19 cellular contexts compared by ENCODE assay signal in the genomic region with DNA sequence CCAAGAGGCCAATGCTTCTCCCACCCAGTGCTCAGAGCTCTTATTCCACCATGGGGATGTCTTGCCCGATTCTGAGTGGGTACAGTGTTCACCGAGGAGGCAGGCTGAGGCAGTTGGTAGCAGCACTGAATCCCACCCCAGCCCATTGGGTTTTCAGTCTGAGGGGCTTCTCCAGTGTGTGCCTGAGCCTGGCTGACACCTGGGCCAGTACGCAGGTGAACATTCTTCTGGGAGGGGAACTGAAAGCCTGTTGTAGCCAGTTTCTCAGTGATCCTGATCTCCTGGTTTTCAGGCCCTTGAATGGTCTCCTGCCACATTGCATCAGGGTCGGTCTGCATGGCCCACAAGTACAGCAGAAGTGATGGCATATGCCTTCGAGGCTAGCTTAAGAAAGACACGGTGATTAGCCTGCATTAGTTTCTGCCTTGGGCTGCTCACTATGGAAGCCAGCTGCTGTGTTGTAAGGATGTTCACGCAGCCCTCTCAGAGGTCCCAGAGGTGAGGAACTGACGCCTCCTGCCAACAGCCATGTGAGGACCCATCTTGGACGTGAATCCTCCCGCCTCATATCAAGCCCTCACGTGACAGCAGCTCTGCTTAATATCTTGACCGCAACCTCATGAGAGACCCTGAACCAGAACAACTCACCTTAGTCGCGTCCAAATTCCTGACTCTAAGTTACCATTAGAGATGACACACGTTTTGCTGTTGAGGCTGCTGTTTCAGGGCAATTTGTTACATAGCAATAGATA.
DNase-seq lines count a peak whose midpoint lies in the region; ATAC-seq, FAIRE-seq and TF ChIP-seq lines count a peak whose summit lies in the region.
"Had no signal": no experiment of that assay in that cellular context is flagged by ENCODE, and none has a peak within 500 bp of the region (broad histone marks: within the 10 kb centered on the region; RNA-seq: fewer than 3 reads in every experiment).

No MANE protein-coding gene starts in this region.

- H3K79me1 ChIP-seq in mesendoderm (ENCODE audit: low read length), result no peaks in the 10 kb centered on the region

- no peak overlapping the region for H2BK120ac ChIP-seq in mesendoderm (ENCODE audit: low read depth, low read length)

- no peak overlapping the region for H2AK5ac ChIP-seq in mesendoderm (ENCODE audit: low read length)

- H2BK15ac ChIP-seq in mesendoderm (replicated peaks; ENCODE audit: low read depth), result no peak overlapping the region

- TF ChIP-seq POLR2A in GM12878 (IDR thresholded peaks at IDR 0.05; ENCODE audit: low read depth, low read length) (no peak), breast epithelium (IDR thresholded peaks at IDR 0.05) (no peak)

- SMC1A ChIA-PET in GM12878 (lab: Charles Lee; ENCODE audit: uncharacterized antibody, unreplicated experiment), result interaction anchor here (0.6 to 9.6 kb wide), 22 partner anchors 7 to 491 kb away, joined by 3 to 189 read pairs (median 4); no protein-coding TSS in a partner anchor

- H3K9ac ChIP-seq in GM12878 (ENCODE audit: control insufficient read depth, insufficient read depth, low read length), result no peak overlapping the region
- no peak overlapping the region for H3K9ac ChIP-seq in mesendoderm (ENCODE audit: low read length)
- H3K9ac ChIP-seq: KMS-11 had no signal

- 81% methylated on average over 15 of the region's 15 CpGs for whole genome bisulfite sequencing in GM12878 (ENCODE audit: insufficient coverage, insufficient replicate concordance, low lambda C conversion rate, missing lambda C conversion rate)
- WGBS in mesendoderm (ENCODE audit: extremely low coverage, insufficient coverage, low lambda C conversion rate), result no CpG with 5 or more reads among the region's 15 CpGs

- no peaks in the 10 kb centered on the region for H3K27me3 ChIP-seq in GM12878 (replicated peaks in 1 of 2; ENCODE audit: control insufficient read depth in 2 of 2, insufficient read depth in 2 of 2, low read length in 1 of 2)
- H3K27me3 ChIP-seq in mesendoderm (ENCODE audit: insufficient read depth, low read length, poor library complexity), result no peaks in the 10 kb centered on the region
- no peaks in the 10 kb centered on the region for H3K27me3 ChIP-seq in breast epithelium

- H3K9me3 Mint-ChIP-seq in natural killer cell, result no peaks in the 10 kb centered on the region
- H3K9me3 Mint-ChIP-seq: CD14-positive monocyte had no signal

- H3K23ac ChIP-seq in mesendoderm (ENCODE audit: low read length), result no peak overlapping the region

- no peaks in the 10 kb centered on the region for H3K27me3 Mint-ChIP-seq in natural killer cell (ENCODE audit: low read depth in 2 of 2)

- no peak overlapping the region for H3K4me3 ChIP-seq in GM12878
- H3K4me3 ChIP-seq in mesendoderm (ENCODE audit: low read length), result no peak overlapping the region
- no peak overlapping the region for H3K4me3 ChIP-seq in breast epithelium
- H3K4me3 ChIP-seq: PC-9 had no signal

- peaks cover 48% of the 10 kb centered on the region for H3K4me1 ChIP-seq in GM12878 (ENCODE audit: control insufficient read depth, insufficient read depth, low read length)
- peaks cover 4% of the 10 kb centered on the region for H3K4me1 ChIP-seq in mesendoderm (ENCODE audit: control insufficient read depth, low read depth, low read length)
- H3K4me1 ChIP-seq in breast epithelium, result peaks cover 12 to 14% of the 10 kb centered on the region in 2 donors

- CTCF ChIA-PET in GM12878 (lab: Yijun Ruan, JAX), result interaction anchor here (1.1 to 10.1 kb wide), 7 partner anchors 65 to 489 kb away, joined by 3 to 195 read pairs (median 4); no protein-coding TSS in a partner anchor

- DNase-seq in Right ventricle myocardium inferior (ENCODE audit: missing footprints) (no peak), cardiac septum (ENCODE audit: low spot score) (no peak), GM12878 (ENCODE audit: low read depth, low spot score) (no peak), mesendoderm (peak; percentile 22), sciatic nerve (ENCODE audit: low spot score) (no peak), natural killer cell (no peak), DMS79 treated with DMSO at 0.1 percent for 48 hours (lab: John Stamatoyannopoulos, UW) (no peak), breast epithelium (ENCODE audit: low spot score in 2 of 2) (no peak)
- DNase-seq: 8988T, DMS 273 treated with DMSO at 0.1 percent for 48 hours, H7, MV-4-11, NCI-H1694 treated with DMSO at 0.1 percent for 48 hours, NCI-H2107, NCI-H510A, NCI-H748 treated with DMSO at 0.1 percent for 48 hours, PC-9 had no signal

- H4K20me1 ChIP-seq in GM12878 (ENCODE audit: control insufficient read depth, insufficient read depth), result no peaks in the 10 kb centered on the region

- intact Hi-C loops in Right ventricle myocardium inferior (cut with DNase I) (no loop called here), cardiac septum (cut with DNase I) (loop anchor here (5.0 kb wide), 1 partner anchor 111 kb away; no protein-coding TSS in a partner anchor), GM12878 (cut with micrococcal nuclease; ENCODE audit: unreplicated experiment) (loop anchor here (2.0 kb wide), 1 partner anchor 59 kb away; no protein-coding TSS in a partner anchor), sciatic nerve (cut with DNase I) (loop anchor here (2.0 kb wide), 1 partner anchor 489 kb away; no protein-coding TSS in a partner anchor), natural killer cell (cut with micrococcal nuclease) (no loop called here), breast epithelium (cut with DNase I; ENCODE audit: low total_unique reads) (no loop called here)

- H3K9me3 ChIP-seq in GM12878 (replicated peaks; ENCODE audit: control insufficient read depth, insufficient read depth, low read length), result no peaks in the 10 kb centered on the region
- H3K9me3 ChIP-seq in breast epithelium, result no peaks in the 10 kb centered on the region

- no peak for TF ChIP-seq RAD21 in GM12878 (IDR thresholded peaks at IDR 0.05; ENCODE audit: insufficient read depth, low read depth, low read length)

- H3K4me1 Mint-ChIP-seq in natural killer cell, result peaks cover 11% of the 10 kb centered on the region in 2 donors

- no peak overlapping the region for H3K4ac ChIP-seq in mesendoderm (ENCODE audit: low read depth, low read length)

- TF ChIP-seq EP300 in GM12878 (IDR thresholded peaks at IDR 0.05; ENCODE audit: borderline replicate concordance in 1 of 2, control insufficient read depth in 1 of 2, low read depth in 2 of 2, low read length in 2 of 2), result no peak

- H3K56ac ChIP-seq in mesendoderm (ENCODE audit: low read length), result no peak overlapping the region

- no TSS peak for BruUV-seq in GM12878 (replicated peaks; lab: Mats Ljungman, UMichigan)

- H3K27ac Mint-ChIP-seq in natural killer cell, result no peak overlapping the region
- H3K27ac Mint-ChIP-seq: CD14-positive monocyte had no signal

- H3K4me2 ChIP-seq in GM12878 (ENCODE audit: control insufficient read depth, insufficient read depth), result peak overlapping the region; percentile 32; the same call in 1 of the 2 replicates
- no peak overlapping the region for H3K4me2 ChIP-seq in mesendoderm (ENCODE audit: low read length)
- H3K4me2 ChIP-seq: KMS-11 had no signal

- ATAC-seq in Right ventricle myocardium inferior (peak; percentile 32), GM12878 (no peak), sciatic nerve (peak; percentile 4), natural killer cell (no peak)

- peaks cover 12% of the 10 kb centered on the region for H3K79me2 ChIP-seq in GM12878 (ENCODE audit: control insufficient read depth, insufficient read depth, low read length)
- no peaks in the 10 kb centered on the region for H3K79me2 ChIP-seq in mesendoderm (ENCODE audit: control insufficient read depth, insufficient read depth, low read length)

- no peaks in the 10 kb centered on the region for H3K36me3 ChIP-seq in GM12878 (ENCODE audit: control insufficient read depth in 2 of 2, insufficient read depth in 2 of 2, low read length in 1 of 2)
- H3K36me3 ChIP-seq in mesendoderm (ENCODE audit: control insufficient read depth, insufficient read depth, low read length), result no peaks in the 10 kb centered on the region
- H3K36me3 ChIP-seq in breast epithelium, result no peaks in the 10 kb centered on the region

- no peak overlapping the region for H4K8ac ChIP-seq in mesendoderm (ENCODE audit: low read depth, low read length)

- RAD21 ChIA-PET in GM12878 (lab: Charles Lee; ENCODE audit: unreplicated experiment), result interaction anchor here (0.6 to 9.2 kb wide), 21 partner anchors 11 to 414 kb away, joined by 3 to 141 read pairs (median 4); no protein-coding TSS in a partner anchor

- peak overlapping the region; percentile 28 for H3K18ac ChIP-seq in mesendoderm (ENCODE audit: low read length)

- no peak overlapping the region for H3K4me3 Mint-ChIP-seq in natural killer cell
- H3K4me3 Mint-ChIP-seq: CD14-positive monocyte had no signal

- in situ Hi-C loops in GM12878 (cut with MboI), result loop anchor here (5.0 kb wide), 1 partner anchor 61 kb away; no protein-coding TSS in a partner anchor

- no peak overlapping the region for H4K5ac ChIP-seq in mesendoderm (ENCODE audit: low read length)

- H2AFZ ChIP-seq in GM12878 (ENCODE audit: control insufficient read depth, low read depth, low read length), result no peak overlapping the region; the same call in 1 of the 2 replicates
- H2AFZ ChIP-seq: PC-9 had no signal

- H3K36me3 Mint-ChIP-seq in natural killer cell, result no peaks in the 10 kb centered on the region
- H3K36me3 Mint-ChIP-seq: CD14-positive monocyte had no signal

- peak overlapping the region; percentile 57 for H3K27ac ChIP-seq in GM12878 (ENCODE audit: control insufficient read depth, insufficient read depth)
- H3K27ac ChIP-seq in mesendoderm (ENCODE audit: low read depth, low read length), result no peak overlapping the region
- H3K27ac ChIP-seq in breast epithelium, result no peak overlapping the region
- H3K27ac ChIP-seq: KMS-11 had no signal

- no peak for FAIRE-seq in GM12878 (lab: Jason Lieb, UNC)

- H2BK5ac ChIP-seq in mesendoderm (ENCODE audit: low read length), result no peak overlapping the region

- POLR2A ChIA-PET in GM12878 (lab: Charles Lee), result interaction anchor here (0.6 to 1.7 kb wide), 6 partner anchors 74 to 503 kb away, joined by 3 to 7 read pairs (median 3); partner anchors contain the start of gene COMMD1

- TF ChIP-seq CTCF in GM12878 (IDR thresholded peaks at IDR 0.05 in 2 of 3, conservative IDR thresholded peaks at IDR 0.05 in 1 of 3; ENCODE audit: control insufficient read depth in 2 of 3, extremely low read depth in 1 of 3, insufficient read depth in 1 of 3, low read depth in 3 of 3, low read length in 3 of 3) (no peak), natural killer cell (IDR thresholded peaks at IDR 0.05) (no peak), breast epithelium (IDR thresholded peaks at IDR 0.05) (no peak)

TF ChIP-seq in GM12878, 131 proteins besides CTCF, POLR2A, EP300 and RAD21 (continues in another document):
- TF ChIP-seq SPI1 (IDR thresholded peaks at IDR 0.05; ENCODE audit: borderline replicate concordance, insufficient read depth, low read depth, low read length) (peak; percentile 72), NRF1 (conservative IDR thresholded peaks at IDR 0.05; ENCODE audit: low read depth, low read length) (no peak)

Comparison
In these comparisons a context has a peak if more than half of its experiments do, and no peak if none do; other contexts are left out.
1. intact Hi-C loops: an anchor here in cardiac septum (5.0 kb wide), GM12878 (2.0 kb wide) and sciatic nerve (2.0 kb wide); none called in Right ventricle myocardium inferior, natural killer cell and breast epithelium.
2. ATAC-seq: peak in Right ventricle myocardium inferior (single experiment) and sciatic nerve (single experiment); none in GM12878 (single experiment) and natural killer cell (0 of 3).